Comparison of ENCODE assay signal across 2 cellular contexts in the genomic region with DNA sequence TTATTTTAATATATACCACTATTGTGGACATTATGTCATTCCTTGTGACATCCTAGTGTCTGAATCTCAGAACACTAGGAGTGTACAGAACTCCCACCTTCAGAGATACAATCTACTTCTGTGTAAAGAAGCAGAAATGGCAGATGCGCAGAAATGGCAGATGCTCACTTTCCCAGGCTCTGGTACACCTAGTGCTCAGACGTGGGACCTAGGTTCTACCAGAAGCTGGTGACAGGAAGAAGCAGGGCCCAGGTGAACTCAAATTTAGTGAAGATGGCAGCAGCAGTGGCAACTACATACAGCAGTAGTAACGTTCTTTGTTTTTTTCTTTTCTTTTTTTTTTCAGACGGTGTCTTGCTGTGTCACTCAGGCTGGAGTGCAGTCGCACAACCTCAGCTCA. TPM values are rescaled to one million over a fixed set of nuclear protein-coding genes. Genes with fewer than 3 reads are reported as not detected.
A peak's percentile ranks its signal among the peaks of the same experiment; 100 is the strongest.
DNase-seq lines count a peak whose midpoint lies in the region; ATAC-seq and TF ChIP-seq lines count a peak whose summit lies in the region.
"Not testable (repeated sequence)": the region's sequence is repeated elsewhere in the genome, so short reads cannot be mapped to it uniquely, and the experiment has no call there.

No MANE protein-coding gene starts in this region.

- not testable (repeated sequence) for TF ChIP-seq CTCF in body of pancreas (IDR thresholded peaks at IDR 0.05); nephron progenitor cell (IDR thresholded peaks at IDR 0.05)

- H3K4me3 ChIP-seq in body of pancreas: not testable (repeated sequence)

- H3K27ac ChIP-seq in body of pancreas: not testable (repeated sequence)

- H3K4me1 Mint-ChIP-seq in nephron progenitor cell: not testable (repeated sequence)

- not testable (repeated sequence) for H3K4me3 Mint-ChIP-seq in nephron progenitor cell

- H3K36me3 Mint-ChIP-seq in nephron progenitor cell (ENCODE audit: low read depth): peaks cover 53% of the 10 kb centered on the region

- not testable (repeated sequence) for H3K27me3 Mint-ChIP-seq in nephron progenitor cell (ENCODE audit: low read depth, poor library complexity)

- not testable (repeated sequence) for H3K27me3 ChIP-seq in body of pancreas

- not testable (repeated sequence) for H3K9me3 ChIP-seq in body of pancreas

- ATAC-seq in body of pancreas: peak; percentile 53

- WGBS in body of pancreas, 2 donors: 71 to 73% methylated on average over 4 to 5 of the region's 5 CpGs

- H3K4me1 ChIP-seq in body of pancreas: not testable (repeated sequence)

- TF ChIP-seq POLR2A in body of pancreas (IDR thresholded peaks at IDR 0.05): not testable (repeated sequence)

- H3K9me3 Mint-ChIP-seq in nephron progenitor cell: peaks cover 37% of the 10 kb centered on the region

- DNase-seq in body of pancreas: peak in 1 of 4 donors; percentile 34
- not testable (repeated sequence) for DNase-seq in nephron progenitor cell

- H3K27ac Mint-ChIP-seq in nephron progenitor cell: peak overlapping the region; percentile 29

- intact Hi-C loops in body of pancreas (cut with DNase I): not testable (repeated sequence)

- not testable (repeated sequence) for H3K36me3 ChIP-seq in body of pancreas (replicated peaks in 1 of 2; ENCODE audit: insufficient read depth in 1 of 2, low read depth in 2 of 2)

RNA-seq across cellular contexts. Expression of a gene that starts 22.5 kb away (rescaled TPM):
- 10 to 100 TPM; 10.4 to 21.8 TPM for total RNA-seq in body of pancreas
